In genomic region chr11:97833412-97833811, GRCh38 we compare ENCODE assay signal across 33 cellular contexts.
"Had no signal": no experiment of that assay in that cellular context is flagged by ENCODE, and none has a peak within 500 bp of the region (broad histone marks: within the 10 kb centered on the region; RNA-seq: fewer than 3 reads in every experiment).

No MANE protein-coding gene starts in this region.

- ATAC-seq: activated naive CD4-positive, alpha-beta T cell treated with anti-CD3 and anti-CD28 coated beads, Interleukin-2, amount 50 U/mL, for 72 hours; activated naive CD8-positive, alpha-beta T cell treated with anti-CD3 and anti-CD28 coated beads, Interleukin-2, amount 50 U/mL, for 24 hours; activated T-cell treated with anti-CD3 and anti-CD28 coated beads, Interleukin-2, amount 50 U/mL, for 4 hours; activated T-cell treated with anti-CD3 and anti-CD28 coated beads, Interleukin-2, amount 50 U/mL, for 72 hours; activated T-helper 17 cell treated with anti-CD3 and anti-CD28 coated beads, Interleukin-2, amount 50 U/mL, for 72 hours; body of pancreas had no signal

- FAIRE-seq: astrocyte, bronchial epithelial cell had no signal

- H3K27me3 ChIP-seq: adrenal gland, ascending aorta, body of pancreas, brain microvascular endothelial cell, breast epithelium, cardiac muscle cell had no signal

- H3K4me3 ChIP-seq: adrenal gland, ascending aorta, body of pancreas, breast epithelium, cardiac muscle cell had no signal

- DNase-seq: activated effector memory CD4-positive, alpha-beta T cell treated with anti-CD3 and anti-CD28 coated beads, Interleukin-2, amount 50 U/mL, for 16 hours; activated effector memory CD4-positive, alpha-beta T cell treated with Interleukin-2 at 50 U/mL for 16 hours; activated gamma-delta T cell; activated gamma-delta T cell treated with Interleukin-2 at 50 U/mL for 16 hours; activated naive CD4-positive, alpha-beta T cell; activated naive CD4-positive, alpha-beta T cell treated with anti-CD3 and anti-CD28 coated beads for 36 hours; activated naive CD4-positive, alpha-beta T cell treated with anti-CD3 and anti-CD28 coated beads, Interleukin-2, amount 10 ng/mL, durations not matched to agents 7 days and 5 days; activated naive CD4-positive, alpha-beta T cell treated with anti-CD3 and anti-CD28 coated beads, Interleukin-2, amount 50 U/mL, for 16 hours; activated naive CD4-positive, alpha-beta T cell treated with Interleukin-2 at 50 U/mL for 16 hours; activated naive CD8-positive, alpha-beta T cell treated with anti-CD3 and anti-CD28 coated beads for 36 hours; activated naive CD8-positive, alpha-beta T cell treated with anti-CD3 and anti-CD28 coated beads, Interleukin-2, amount 10 ng/mL, durations not matched to agents 7 days and 5 days; activated naive CD8-positive, alpha-beta T cell treated with anti-CD3 and anti-CD28 coated beads, Interleukin-2, amount 50 U/mL, for 24 hours; activated T-cell treated with anti-CD3 and anti-CD28 coated beads, Interleukin-2, amount 50 U/mL, for 24 hours; activated T-cell treated with anti-CD3 and anti-CD28 coated beads, Interleukin-2, amount 50 U/mL, for 4 hours; activated T-cell treated with anti-CD3 and anti-CD28 coated beads, Interleukin-2, amount 50 U/mL, for 48 hours; activated T-cell treated with anti-CD3 and anti-CD28 coated beads, Interleukin-2, amount 50 U/mL, for 72 hours; adrenal gland; amniotic stem cell; amygdala; anterior cingulate cortex; aorta; body of pancreas; brain microvascular endothelial cell; caudate nucleus; central memory CD4-positive, alpha-beta T cell; cerebellar nuclear complex had no signal

- H3K36me3 ChIP-seq: adrenal gland, ascending aorta, brain microvascular endothelial cell, breast epithelium, cardiac muscle cell had no signal

- H3K9me3 ChIP-seq: adrenal gland, ascending aorta, body of pancreas, breast epithelium had no signal

- H3K27ac ChIP-seq: adrenal gland, ascending aorta, body of pancreas, brain microvascular endothelial cell, breast epithelium, cardiac muscle cell had no signal

- H3K4me1 ChIP-seq: adrenal gland, ascending aorta, body of pancreas, breast epithelium had no signal
